Comparison of ENCODE assay signal across 8 cellular contexts in genomic region chr21:42009018-42009830, GRCh38. TPM values are rescaled to one million over a fixed set of nuclear protein-coding genes. Genes with fewer than 3 reads are reported as not detected.
DNase-seq lines count a peak whose midpoint lies in the region; ATAC-seq and TF ChIP-seq lines count a peak whose summit lies in the region.

No MANE protein-coding gene starts in this region.

- POLR2A ChIA-PET in Panc1 (lab: Charles Lee) = interaction anchor here (0.6 to 0.7 kb wide), 4 partner anchors 14 to 95 kb away, joined by 5 to 9 read pairs (median 8); no protein-coding TSS in a partner anchor

- ATAC-seq in HG03045 (IDR thresholded peaks at IDR 0.05; ENCODE audit: unreplicated experiment) (peak; percentile 23), Panc1 (peak; percentile 49), foreskin keratinocyte (peak; percentile 15), upper lobe of left lung (ENCODE audit: low FRiP score in 2 of 2) (peak; percentile 4 to 39)

- H3K9me3 ChIP-seq in Panc1 (ENCODE audit: control insufficient read depth, insufficient read depth, low read depth, low read length) (no peaks in the 10 kb centered on the region), upper lobe of left lung (no peaks in the 10 kb centered on the region)

- H3K4me1 ChIP-seq in Panc1 (ENCODE audit: control insufficient read depth, insufficient read depth, low read length) = no peaks in the 10 kb centered on the region; the same call in 1 of the 2 replicates
- H3K4me1 ChIP-seq in foreskin keratinocyte = peaks cover 8% of the 10 kb centered on the region
- H3K4me1 ChIP-seq in upper lobe of left lung = peaks cover 3 to 16% (median 12%) of the 10 kb centered on the region in 4 donors

- H3K4me3 ChIP-seq in Panc1 (ENCODE audit: low read depth in 2 of 2, low read length in 2 of 2) (peak overlapping the region; percentile 65 to 69), upper lobe of left lung (peak overlapping the region; percentile 61 to 97 (median 84))

- H3K27ac ChIP-seq in Panc1 (ENCODE audit: low read length) (peak overlapping the region; percentile 83), foreskin keratinocyte (peak overlapping the region; percentile 94), upper lobe of left lung (peak overlapping the region; percentile 95 to 99 (median 96))

- CTCF ChIA-PET in Panc1 (lab: Charles Lee) = no interaction called here

- no peaks in the 10 kb centered on the region; the same call in 1 of the 2 replicates for H3K36me3 ChIP-seq in Panc1 (ENCODE audit: control insufficient read depth, insufficient read depth, low read length)
- no peaks in the 10 kb centered on the region for H3K36me3 ChIP-seq in upper lobe of left lung

- in situ Hi-C loops in ACHN (cut with HindIII; ENCODE audit: low pct_ligation_motif_present, low pct_unique_long_range_greater_than_20kb, low sequenced_read_pairs) (no loop called here), GM13977 (cut with MboI; ENCODE audit: low pct_unique_long_range_greater_than_20kb, low sequenced_read_pairs, unreplicated experiment) (no loop called here), Panc1 (cut with HindIII; ENCODE audit: low pct_unique_long_range_greater_than_20kb, low sequenced_read_pairs) (no loop called here)

- 1% methylated on average over 17 to 65 of the region's 86 CpGs for WGBS in upper lobe of left lung, 2 donors

- intact Hi-C loops in Panc1 (cut with micrococcal nuclease; ENCODE audit: unreplicated experiment) = no loop called here

- TF ChIP-seq POLR2A in upper lobe of left lung (IDR thresholded peaks at IDR 0.05) = no peak

- DNase-seq in ACHN (peak; percentile 48), GM13977 (ENCODE audit: low spot score) (peak; percentile 50), Panc1 (ENCODE audit: low read depth, low spot score) (no peak), foreskin keratinocyte (peak in 1 of 2 donors; percentile 33), nucleus accumbens (lab: John Stamatoyannopoulos, UW) (peak in 34 of 56 donors; percentile 23 to 74 (median 55)), upper lobe of left lung (peak in 1 of 2 donors; percentile 54)
- DNase-seq in activated effector memory CD4-positive, alpha-beta T cell treated with anti-CD3 and anti-CD28 coated beads, Interleukin-2, amount 50 U/mL, for 16 hours = peak; percentile 87

- H3K27me3 ChIP-seq in Panc1 (ENCODE audit: control insufficient read depth, insufficient read depth, low read length) = no peaks in the 10 kb centered on the region
- no peaks in the 10 kb centered on the region for H3K27me3 ChIP-seq in foreskin keratinocyte
- H3K27me3 ChIP-seq in upper lobe of left lung = no peaks in the 10 kb centered on the region

- BruUV-seq in Panc1 (replicated peaks; lab: Mats Ljungman, UMichigan) = no TSS peak

- TF ChIP-seq EP300 in upper lobe of left lung (IDR thresholded peaks at IDR 0.05) = no peak

- TF ChIP-seq CTCF in GM13977 (IDR thresholded peaks at IDR 0.05; ENCODE audit: extremely low read depth, insufficient read depth, missing control alignments) = peak; percentile 29
- peak; percentile 38 for TF ChIP-seq CTCF in Panc1 (IDR thresholded peaks at IDR 0.05)
- peak; percentile 47 for TF ChIP-seq CTCF in foreskin keratinocyte (conservative IDR thresholded peaks at IDR 0.05)
- peak; percentile 12 to 40 (median 28) for TF ChIP-seq CTCF in upper lobe of left lung (IDR thresholded peaks at IDR 0.05)

RNA-seq across cellular contexts. Expression of gene ZBTB21, which starts 0.9 kb away (rescaled TPM):
- 17.9 TPM for total RNA-seq in Panc1 (2021; ENCODE audit: unreplicated experiment)
- 5.7 TPM for polyA plus RNA-seq in Panc1 (2012; ENCODE audit: insufficient read length)
- 17.1 and 21.7 TPM in 2 replicates for total RNA-seq in foreskin keratinocyte
- polyA plus RNA-seq in foreskin keratinocyte = 3.1 and 3.3 TPM in 2 replicates
- total RNA-seq in upper lobe of left lung = 10 to 100 TPM; 12.4 to 28.3 (median 16.7) TPM

RNA-seq across cellular contexts. Expression of gene C2CD2, which starts 55.4 kb away (rescaled TPM):
- total RNA-seq in Panc1 (2021; ENCODE audit: unreplicated experiment) (14.0 TPM), foreskin keratinocyte (54.1 and 84.4 TPM in 2 replicates), upper lobe of left lung (10 to 100 TPM in 5 of 6 donors, 1 to 10 TPM in 1; 9.6 to 34.6 (median 22.0) TPM)
- 6.6 TPM for polyA plus RNA-seq in Panc1 (2012; ENCODE audit: insufficient read length)
- 20.8 and 27.6 TPM in 2 replicates for polyA plus RNA-seq in foreskin keratinocyte
